2 cellular contexts compared by ENCODE assay signal in the genomic region with DNA sequence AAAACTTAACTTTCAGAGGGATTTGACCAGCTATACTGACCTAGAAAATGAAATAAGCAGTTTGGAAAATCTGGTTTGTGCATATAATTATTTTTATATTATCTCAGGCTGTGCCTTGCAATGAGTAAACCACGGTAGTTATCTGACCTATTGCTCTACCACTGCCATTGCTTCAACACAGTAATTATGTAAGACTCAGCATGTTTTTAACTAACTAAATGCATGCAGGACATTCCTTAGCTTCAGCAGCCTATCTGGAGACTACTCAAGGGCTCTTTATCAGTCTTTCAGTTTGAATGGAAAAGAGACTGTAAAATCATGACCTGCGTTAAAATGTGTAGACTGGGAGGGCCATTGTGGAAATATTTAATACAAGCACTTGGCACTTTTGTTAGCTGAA.
TF ChIP-seq lines count a peak whose summit lies in the region.

No MANE protein-coding gene starts in this region.

TF ChIP-seq in GM23338, 12 proteins besides CTCF, POLR2A, EP300 and RAD21 (continued from another document):
- TF ChIP-seq, protein P1, sequence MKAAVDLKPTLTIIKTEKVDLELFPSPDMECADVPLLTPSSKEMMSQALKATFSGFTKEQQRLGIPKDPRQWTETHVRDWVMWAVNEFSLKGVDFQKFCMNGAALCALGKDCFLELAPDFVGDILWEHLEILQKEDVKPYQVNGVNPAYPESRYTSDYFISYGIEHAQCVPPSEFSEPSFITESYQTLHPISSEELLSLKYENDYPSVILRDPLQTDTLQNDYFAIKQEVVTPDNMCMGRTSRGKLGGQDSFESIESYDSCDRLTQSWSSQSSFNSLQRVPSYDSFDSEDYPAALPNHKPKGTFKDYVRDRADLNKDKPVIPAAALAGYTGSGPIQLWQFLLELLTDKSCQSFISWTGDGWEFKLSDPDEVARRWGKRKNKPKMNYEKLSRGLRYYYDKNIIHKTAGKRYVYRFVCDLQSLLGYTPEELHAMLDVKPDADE (IDR thresholded peaks at IDR 0.05) = no peak
- TF ChIP-seq NANOG (IDR thresholded peaks at IDR 0.05; ENCODE audit: borderline replicate concordance) (no peak), STAT1 (IDR thresholded peaks at IDR 0.05; ENCODE audit: unreplicated experiment) (no peak), ZNF331 (CRISPR knock-in tag; IDR thresholded peaks at IDR 0.05; ENCODE audit: low read depth) (no peak)
- TF ChIP-seq, protein P2, sequence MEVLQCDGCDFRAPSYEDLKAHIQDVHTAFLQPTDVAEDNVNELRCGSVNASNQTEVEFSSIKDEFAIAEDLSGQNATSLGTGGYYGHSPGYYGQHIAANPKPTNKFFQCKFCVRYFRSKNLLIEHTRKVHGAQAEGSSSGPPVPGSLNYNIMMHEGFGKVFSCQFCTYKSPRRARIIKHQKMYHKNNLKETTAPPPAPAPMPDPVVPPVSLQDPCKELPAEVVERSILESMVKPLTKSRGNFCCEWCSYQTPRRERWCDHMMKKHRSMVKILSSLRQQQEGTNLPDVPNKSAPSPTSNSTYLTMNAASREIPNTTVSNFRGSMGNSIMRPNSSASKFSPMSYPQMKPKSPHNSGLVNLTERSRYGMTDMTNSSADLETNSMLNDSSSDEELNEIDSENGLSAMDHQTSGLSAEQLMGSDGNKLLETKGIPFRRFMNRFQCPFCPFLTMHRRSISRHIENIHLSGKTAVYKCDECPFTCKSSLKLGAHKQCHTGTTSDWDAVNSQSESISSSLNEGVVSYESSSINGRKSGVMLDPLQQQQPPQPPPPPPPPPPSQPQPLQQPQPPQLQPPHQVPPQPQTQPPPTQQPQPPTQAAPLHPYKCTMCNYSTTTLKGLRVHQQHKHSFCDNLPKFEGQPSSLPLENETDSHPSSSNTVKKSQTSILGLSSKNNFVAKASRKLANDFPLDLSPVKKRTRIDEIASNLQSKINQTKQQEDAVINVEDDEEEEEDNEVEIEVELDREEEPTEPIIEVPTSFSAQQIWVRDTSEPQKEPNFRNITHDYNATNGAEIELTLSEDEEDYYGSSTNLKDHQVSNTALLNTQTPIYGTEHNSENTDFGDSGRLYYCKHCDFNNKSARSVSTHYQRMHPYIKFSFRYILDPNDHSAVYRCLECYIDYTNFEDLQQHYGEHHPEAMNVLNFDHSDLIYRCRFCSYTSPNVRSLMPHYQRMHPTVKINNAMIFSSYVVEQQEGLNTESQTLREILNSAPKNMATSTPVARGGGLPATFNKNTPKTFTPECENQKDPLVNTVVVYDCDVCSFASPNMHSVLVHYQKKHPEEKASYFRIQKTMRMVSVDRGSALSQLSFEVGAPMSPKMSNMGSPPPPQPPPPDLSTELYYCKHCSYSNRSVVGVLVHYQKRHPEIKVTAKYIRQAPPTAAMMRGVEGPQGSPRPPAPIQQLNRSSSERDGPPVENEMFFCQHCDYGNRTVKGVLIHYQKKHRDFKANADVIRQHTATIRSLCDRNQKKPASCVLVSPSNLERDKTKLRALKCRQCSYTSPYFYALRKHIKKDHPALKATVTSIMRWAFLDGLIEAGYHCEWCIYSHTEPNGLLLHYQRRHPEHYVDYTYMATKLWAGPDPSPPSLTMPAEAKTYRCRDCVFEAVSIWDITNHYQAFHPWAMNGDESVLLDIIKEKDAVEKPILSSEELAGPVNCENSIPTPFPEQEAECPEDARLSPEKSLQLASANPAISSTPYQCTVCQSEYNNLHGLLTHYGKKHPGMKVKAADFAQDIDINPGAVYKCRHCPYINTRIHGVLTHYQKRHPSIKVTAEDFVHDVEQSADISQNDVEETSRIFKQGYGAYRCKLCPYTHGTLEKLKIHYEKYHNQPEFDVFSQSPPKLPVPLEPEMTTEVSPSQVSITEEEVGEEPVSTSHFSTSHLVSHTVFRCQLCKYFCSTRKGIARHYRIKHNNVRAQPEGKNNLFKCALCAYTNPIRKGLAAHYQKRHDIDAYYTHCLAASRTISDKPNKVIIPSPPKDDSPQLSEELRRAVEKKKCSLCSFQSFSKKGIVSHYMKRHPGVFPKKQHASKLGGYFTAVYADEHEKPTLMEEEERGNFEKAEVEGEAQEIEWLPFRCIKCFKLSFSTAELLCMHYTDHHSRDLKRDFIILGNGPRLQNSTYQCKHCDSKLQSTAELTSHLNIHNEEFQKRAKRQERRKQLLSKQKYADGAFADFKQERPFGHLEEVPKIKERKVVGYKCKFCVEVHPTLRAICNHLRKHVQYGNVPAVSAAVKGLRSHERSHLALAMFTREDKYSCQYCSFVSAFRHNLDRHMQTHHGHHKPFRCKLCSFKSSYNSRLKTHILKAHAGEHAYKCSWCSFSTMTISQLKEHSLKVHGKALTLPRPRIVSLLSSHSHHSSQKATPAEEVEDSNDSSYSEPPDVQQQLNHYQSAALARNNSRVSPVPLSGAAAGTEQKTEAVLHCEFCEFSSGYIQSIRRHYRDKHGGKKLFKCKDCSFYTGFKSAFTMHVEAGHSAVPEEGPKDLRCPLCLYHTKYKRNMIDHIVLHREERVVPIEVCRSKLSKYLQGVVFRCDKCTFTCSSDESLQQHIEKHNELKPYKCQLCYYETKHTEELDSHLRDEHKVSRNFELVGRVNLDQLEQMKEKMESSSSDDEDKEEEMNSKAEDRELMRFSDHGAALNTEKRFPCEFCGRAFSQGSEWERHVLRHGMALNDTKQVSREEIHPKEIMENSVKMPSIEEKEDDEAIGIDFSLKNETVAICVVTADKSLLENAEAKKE (CRISPR knock-in tag; IDR thresholded peaks at IDR 0.05) = no peak
- TF ChIP-seq, protein P3, sequence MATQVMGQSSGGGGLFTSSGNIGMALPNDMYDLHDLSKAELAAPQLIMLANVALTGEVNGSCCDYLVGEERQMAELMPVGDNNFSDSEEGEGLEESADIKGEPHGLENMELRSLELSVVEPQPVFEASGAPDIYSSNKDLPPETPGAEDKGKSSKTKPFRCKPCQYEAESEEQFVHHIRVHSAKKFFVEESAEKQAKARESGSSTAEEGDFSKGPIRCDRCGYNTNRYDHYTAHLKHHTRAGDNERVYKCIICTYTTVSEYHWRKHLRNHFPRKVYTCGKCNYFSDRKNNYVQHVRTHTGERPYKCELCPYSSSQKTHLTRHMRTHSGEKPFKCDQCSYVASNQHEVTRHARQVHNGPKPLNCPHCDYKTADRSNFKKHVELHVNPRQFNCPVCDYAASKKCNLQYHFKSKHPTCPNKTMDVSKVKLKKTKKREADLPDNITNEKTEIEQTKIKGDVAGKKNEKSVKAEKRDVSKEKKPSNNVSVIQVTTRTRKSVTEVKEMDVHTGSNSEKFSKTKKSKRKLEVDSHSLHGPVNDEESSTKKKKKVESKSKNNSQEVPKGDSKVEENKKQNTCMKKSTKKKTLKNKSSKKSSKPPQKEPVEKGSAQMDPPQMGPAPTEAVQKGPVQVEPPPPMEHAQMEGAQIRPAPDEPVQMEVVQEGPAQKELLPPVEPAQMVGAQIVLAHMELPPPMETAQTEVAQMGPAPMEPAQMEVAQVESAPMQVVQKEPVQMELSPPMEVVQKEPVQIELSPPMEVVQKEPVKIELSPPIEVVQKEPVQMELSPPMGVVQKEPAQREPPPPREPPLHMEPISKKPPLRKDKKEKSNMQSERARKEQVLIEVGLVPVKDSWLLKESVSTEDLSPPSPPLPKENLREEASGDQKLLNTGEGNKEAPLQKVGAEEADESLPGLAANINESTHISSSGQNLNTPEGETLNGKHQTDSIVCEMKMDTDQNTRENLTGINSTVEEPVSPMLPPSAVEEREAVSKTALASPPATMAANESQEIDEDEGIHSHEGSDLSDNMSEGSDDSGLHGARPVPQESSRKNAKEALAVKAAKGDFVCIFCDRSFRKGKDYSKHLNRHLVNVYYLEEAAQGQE (IDR thresholded peaks at IDR 0.05; ENCODE audit: unreplicated experiment) = no peak
TF ChIP-seq in GM23338: peak in this region for 0.

TF ChIP-seq in neural cell, 6 proteins besides CTCF, POLR2A, EP300 and RAD21 (continued from another document):
- TF ChIP-seq, protein P3 (IDR thresholded peaks at IDR 0.05; ENCODE audit: borderline replicate concordance) = no peak
- TF ChIP-seq EZH2 (IDR thresholded peaks at IDR 0.05; ENCODE audit: borderline replicate concordance, insufficient read depth, low read length, poor library complexity, severe bottlenecking) = no peak
